In the genomic region with DNA sequence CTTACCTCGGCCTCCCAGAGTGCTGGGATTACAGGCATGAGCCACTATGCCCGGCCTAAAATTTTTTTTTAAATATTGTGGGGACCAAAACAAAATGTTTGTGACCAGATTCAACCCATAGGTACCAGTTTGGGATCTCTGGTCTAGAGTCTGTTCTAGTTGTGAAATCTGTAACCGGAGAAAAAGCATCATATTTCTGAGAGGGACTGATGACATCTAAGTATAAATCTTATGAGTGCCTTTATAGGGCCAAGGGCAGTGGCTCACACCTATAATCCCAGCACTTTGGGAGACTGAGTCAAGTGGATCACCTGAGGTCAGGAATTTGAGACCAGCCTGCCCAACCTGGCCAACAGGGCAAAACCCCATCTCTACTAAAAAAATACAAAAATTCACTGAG, we compare ENCODE assay signal across 37 cellular contexts.
"Had no signal": no experiment of that assay in that cellular context is flagged by ENCODE, and none has a peak within 500 bp of the region (broad histone marks: within the 10 kb centered on the region; RNA-seq: fewer than 3 reads in every experiment).

No MANE protein-coding gene starts in this region.

- H3K4me3 Mint-ChIP-seq: activated naive CD4-positive, alpha-beta T cell treated with anti-CD3 and anti-CD28 coated beads for 36 hours; activated naive CD4-positive, alpha-beta T cell treated with anti-CD3 and anti-CD28 coated beads, Interleukin-2, amount 10 ng/mL, durations not matched to agents 7 days and 5 days; activated naive CD4-positive, alpha-beta T cell treated with anti-CD3 and anti-CD28 coated beads, Interleukin-2, amount 50 U/mL, for 24 hours; activated naive CD8-positive, alpha-beta T cell; activated naive CD8-positive, alpha-beta T cell treated with anti-CD3 and anti-CD28 coated beads for 36 hours; activated naive CD8-positive, alpha-beta T cell treated with anti-CD3 and anti-CD28 coated beads, Interleukin-2, amount 10 ng/mL, durations not matched to agents 7 days and 5 days; activated naive CD8-positive, alpha-beta T cell treated with anti-CD3 and anti-CD28 coated beads, Interleukin-2, amount 50 U/mL, for 24 hours; activated T-cell treated with anti-CD3 and anti-CD28 coated beads, Interleukin-2, amount 50 U/mL, for 24 hours; activated T-cell treated with anti-CD3 and anti-CD28 coated beads, Interleukin-2, amount 50 U/mL, for 4 hours; activated T-cell treated with anti-CD3 and anti-CD28 coated beads, Interleukin-2, amount 50 U/mL, for 72 hours; activated T-helper 1 cell treated with anti-CD3 and anti-CD28 coated beads, Interleukin-12 subunit alpha, Interleukin-12 subunit beta, Interleukin-2, Interleukin-4 antibody, amounts not matched to agents 30 ng/mL and 10 ng/mL and 1 ng/mL, durations not matched to agents 14 hours and 24 hours and 36 hours; activated T-helper 17 cell treated with anti-CD3 and anti-CD28 coated beads, Interleukin-2, amount 50 U/mL, for 72 hours; brain; central memory CD8-positive, alpha-beta T cell had no signal

- H3K4me3 ChIP-seq: adrenal gland, ascending aorta, body of pancreas, breast epithelium, cardiac muscle cell had no signal

- H3K27ac Mint-ChIP-seq: activated naive CD4-positive, alpha-beta T cell treated with anti-CD3 and anti-CD28 coated beads for 36 hours; activated naive CD4-positive, alpha-beta T cell treated with anti-CD3 and anti-CD28 coated beads, Interleukin-2, amount 10 ng/mL, durations not matched to agents 7 days and 5 days; activated naive CD4-positive, alpha-beta T cell treated with anti-CD3 and anti-CD28 coated beads, Interleukin-2, amount 50 U/mL, for 24 hours; activated naive CD4-positive, alpha-beta T cell treated with anti-CD3 and anti-CD28 coated beads, Interleukin-2, amount 50 U/mL, for 72 hours; activated naive CD8-positive, alpha-beta T cell; activated naive CD8-positive, alpha-beta T cell treated with anti-CD3 and anti-CD28 coated beads for 36 hours; activated naive CD8-positive, alpha-beta T cell treated with anti-CD3 and anti-CD28 coated beads, Interleukin-2, amount 10 ng/mL, durations not matched to agents 7 days and 5 days; activated naive CD8-positive, alpha-beta T cell treated with anti-CD3 and anti-CD28 coated beads, Interleukin-2, amount 50 U/mL, for 24 hours; activated T-cell treated with anti-CD3 and anti-CD28 coated beads, Interleukin-2, amount 50 U/mL, for 24 hours; activated T-cell treated with anti-CD3 and anti-CD28 coated beads, Interleukin-2, amount 50 U/mL, for 72 hours; activated T-helper 1 cell treated with anti-CD3 and anti-CD28 coated beads, Interleukin-12 subunit alpha, Interleukin-12 subunit beta, Interleukin-2, Interleukin-4 antibody, amounts not matched to agents 30 ng/mL and 10 ng/mL and 1 ng/mL, durations not matched to agents 14 hours and 24 hours and 36 hours; activated T-helper 17 cell treated with anti-CD3 and anti-CD28 coated beads, Interleukin-2, amount 50 U/mL, for 72 hours; activated T-helper 2 cell treated with anti-CD3 and anti-CD28 coated beads, Interferon-gamma antibody, Interleukin-2, Interleukin-4, amounts not matched to agents 10 μg/mL and 5 μg/mL and 100 μg/mL, durations not matched to agents 14 hours and 24 hours and 36 hours had no signal

- H3K27me3 Mint-ChIP-seq: activated naive CD4-positive, alpha-beta T cell treated with anti-CD3 and anti-CD28 coated beads, Interleukin-2, amount 50 U/mL, for 24 hours; activated naive CD8-positive, alpha-beta T cell; activated naive CD8-positive, alpha-beta T cell treated with anti-CD3 and anti-CD28 coated beads, Interleukin-2, amount 50 U/mL, for 24 hours; activated T-cell treated with anti-CD3 and anti-CD28 coated beads, Interleukin-2, amount 50 U/mL, for 24 hours; brain; central memory CD8-positive, alpha-beta T cell had no signal

- H3K4me1 Mint-ChIP-seq: activated naive CD4-positive, alpha-beta T cell treated with anti-CD3 and anti-CD28 coated beads, Interleukin-2, amount 10 ng/mL, durations not matched to agents 7 days and 5 days; activated naive CD4-positive, alpha-beta T cell treated with anti-CD3 and anti-CD28 coated beads, Interleukin-2, amount 50 U/mL, for 24 hours; activated naive CD8-positive, alpha-beta T cell treated with anti-CD3 and anti-CD28 coated beads for 36 hours; activated naive CD8-positive, alpha-beta T cell treated with anti-CD3 and anti-CD28 coated beads, Interleukin-2, amount 10 ng/mL, durations not matched to agents 7 days and 5 days; activated naive CD8-positive, alpha-beta T cell treated with anti-CD3 and anti-CD28 coated beads, Interleukin-2, amount 50 U/mL, for 24 hours; activated T-helper 17 cell treated with anti-CD3 and anti-CD28 coated beads, Interleukin-2, amount 50 U/mL, for 72 hours; central memory CD8-positive, alpha-beta T cell had no signal

- H3K9me3 ChIP-seq: adrenal gland, ascending aorta, body of pancreas, breast epithelium had no signal

- H3K36me3 Mint-ChIP-seq: activated naive CD4-positive, alpha-beta T cell treated with anti-CD3 and anti-CD28 coated beads, Interleukin-2, amount 10 ng/mL, durations not matched to agents 7 days and 5 days; activated naive CD4-positive, alpha-beta T cell treated with anti-CD3 and anti-CD28 coated beads, Interleukin-2, amount 50 U/mL, for 24 hours; activated naive CD4-positive, alpha-beta T cell treated with anti-CD3 and anti-CD28 coated beads, Interleukin-2, amount 50 U/mL, for 72 hours; activated naive CD8-positive, alpha-beta T cell treated with anti-CD3 and anti-CD28 coated beads for 36 hours; activated naive CD8-positive, alpha-beta T cell treated with anti-CD3 and anti-CD28 coated beads, Interleukin-2, amount 10 ng/mL, durations not matched to agents 7 days and 5 days; brain had no signal

- H3K27me3 ChIP-seq: adrenal gland, ascending aorta, body of pancreas, brain microvascular endothelial cell, breast epithelium, cardiac muscle cell had no signal

- H3K27ac ChIP-seq: adrenal gland, ascending aorta, body of pancreas, brain microvascular endothelial cell, cardiac muscle cell had no signal

- ATAC-seq: activated naive CD4-positive, alpha-beta T cell treated with anti-CD3 and anti-CD28 coated beads, Interleukin-2, amount 50 U/mL, for 72 hours; activated naive CD8-positive, alpha-beta T cell treated with anti-CD3 and anti-CD28 coated beads, Interleukin-2, amount 50 U/mL, for 24 hours; activated T-cell treated with anti-CD3 and anti-CD28 coated beads, Interleukin-2, amount 50 U/mL, for 4 hours; activated T-cell treated with anti-CD3 and anti-CD28 coated beads, Interleukin-2, amount 50 U/mL, for 72 hours; activated T-helper 17 cell treated with anti-CD3 and anti-CD28 coated beads, Interleukin-2, amount 50 U/mL, for 72 hours had no signal

- H3K9me3 Mint-ChIP-seq: activated naive CD4-positive, alpha-beta T cell treated with anti-CD3 and anti-CD28 coated beads for 36 hours; activated naive CD4-positive, alpha-beta T cell treated with anti-CD3 and anti-CD28 coated beads, Interleukin-2, amount 10 ng/mL, durations not matched to agents 7 days and 5 days; activated naive CD4-positive, alpha-beta T cell treated with anti-CD3 and anti-CD28 coated beads, Interleukin-2, amount 50 U/mL, for 24 hours; activated naive CD4-positive, alpha-beta T cell treated with anti-CD3 and anti-CD28 coated beads, Interleukin-2, amount 50 U/mL, for 72 hours; activated naive CD8-positive, alpha-beta T cell treated with anti-CD3 and anti-CD28 coated beads for 36 hours; activated naive CD8-positive, alpha-beta T cell treated with anti-CD3 and anti-CD28 coated beads, Interleukin-2, amount 10 ng/mL, durations not matched to agents 7 days and 5 days; activated naive CD8-positive, alpha-beta T cell treated with anti-CD3 and anti-CD28 coated beads, Interleukin-2, amount 50 U/mL, for 24 hours; activated T-cell treated with anti-CD3 and anti-CD28 coated beads, Interleukin-2, amount 50 U/mL, for 24 hours; activated T-cell treated with anti-CD3 and anti-CD28 coated beads, Interleukin-2, amount 50 U/mL, for 4 hours; activated T-helper 1 cell treated with anti-CD3 and anti-CD28 coated beads, Interleukin-12 subunit alpha, Interleukin-12 subunit beta, Interleukin-2, Interleukin-4 antibody, amounts not matched to agents 30 ng/mL and 10 ng/mL and 1 ng/mL, durations not matched to agents 14 hours and 24 hours and 36 hours; activated T-helper 17 cell treated with anti-CD3 and anti-CD28 coated beads, Interleukin-2, amount 50 U/mL, for 72 hours; activated T-helper 2 cell treated with anti-CD3 and anti-CD28 coated beads, Interferon-gamma antibody, Interleukin-2, Interleukin-4, amounts not matched to agents 10 μg/mL and 5 μg/mL and 100 μg/mL, durations not matched to agents 14 hours and 24 hours and 36 hours; brain; central memory CD8-positive, alpha-beta T cell had no signal

- DNase-seq: activated effector memory CD4-positive, alpha-beta T cell treated with anti-CD3 and anti-CD28 coated beads, Interleukin-2, amount 50 U/mL, for 16 hours; activated effector memory CD4-positive, alpha-beta T cell treated with Interleukin-2 at 50 U/mL for 16 hours; activated gamma-delta T cell treated with Interleukin-2 at 50 U/mL for 16 hours; activated naive CD4-positive, alpha-beta T cell; activated naive CD4-positive, alpha-beta T cell treated with anti-CD3 and anti-CD28 coated beads for 36 hours; activated naive CD4-positive, alpha-beta T cell treated with anti-CD3 and anti-CD28 coated beads, Interleukin-2, amount 10 ng/mL, durations not matched to agents 7 days and 5 days; activated naive CD4-positive, alpha-beta T cell treated with anti-CD3 and anti-CD28 coated beads, Interleukin-2, amount 50 U/mL, for 16 hours; activated naive CD4-positive, alpha-beta T cell treated with Interleukin-2 at 50 U/mL for 16 hours; activated naive CD8-positive, alpha-beta T cell treated with anti-CD3 and anti-CD28 coated beads for 36 hours; activated naive CD8-positive, alpha-beta T cell treated with anti-CD3 and anti-CD28 coated beads, Interleukin-2, amount 10 ng/mL, durations not matched to agents 7 days and 5 days; activated naive CD8-positive, alpha-beta T cell treated with anti-CD3 and anti-CD28 coated beads, Interleukin-2, amount 50 U/mL, for 24 hours; activated T-cell treated with anti-CD3 and anti-CD28 coated beads, Interleukin-2, amount 50 U/mL, for 1 hour; activated T-cell treated with anti-CD3 and anti-CD28 coated beads, Interleukin-2, amount 50 U/mL, for 24 hours; activated T-cell treated with anti-CD3 and anti-CD28 coated beads, Interleukin-2, amount 50 U/mL, for 4 hours; activated T-cell treated with anti-CD3 and anti-CD28 coated beads, Interleukin-2, amount 50 U/mL, for 48 hours; activated T-cell treated with anti-CD3 and anti-CD28 coated beads, Interleukin-2, amount 50 U/mL, for 72 hours; adrenal gland; amniotic stem cell; amygdala; anterior cingulate cortex; aorta; body of pancreas; brain microvascular endothelial cell; caudate nucleus; central memory CD4-positive, alpha-beta T cell; cerebellar nuclear complex had no signal

- H3K36me3 ChIP-seq: adrenal gland, ascending aorta, brain microvascular endothelial cell, breast epithelium, cardiac muscle cell had no signal

- H3K4me1 ChIP-seq: adrenal gland, ascending aorta, body of pancreas, breast epithelium had no signal
